Comparison of ENCODE assay signal across 8 cellular contexts in genomic region chr21:34693192-34693810, GRCh38. TPM values are rescaled to one million over a fixed set of nuclear protein-coding genes. Genes with fewer than 3 reads are reported as not detected.
A peak's percentile ranks its signal among the peaks of the same experiment; 100 is the strongest.
DNase-seq lines count a peak whose midpoint lies in the region; ATAC-seq and TF ChIP-seq lines count a peak whose summit lies in the region.

No MANE protein-coding gene starts in this region.

- peaks cover 30% of the 10 kb centered on the region for H3K4me1 Mint-ChIP-seq in progenitor cell of endocrine pancreas (ENCODE audit: low read depth)

- peaks cover 4% of the 10 kb centered on the region for H3K9me3 Mint-ChIP-seq in progenitor cell of endocrine pancreas (ENCODE audit: low read depth)

- peak; percentile 91 for TF ChIP-seq CTCF in foreskin keratinocyte (conservative IDR thresholded peaks at IDR 0.05)
- TF ChIP-seq CTCF in progenitor cell of endocrine pancreas (IDR thresholded peaks at IDR 0.05; ENCODE audit: unreplicated experiment), result peak; percentile 78

- no peaks in the 10 kb centered on the region for H3K4me1 ChIP-seq in foreskin keratinocyte

- ATAC-seq in foreskin keratinocyte (peak; percentile 32), GM19395 (IDR thresholded peaks at IDR 0.05; ENCODE audit: unreplicated experiment) (no peak)

- no peak overlapping the region for H3K27ac ChIP-seq in foreskin keratinocyte

- peaks cover 35% of the 10 kb centered on the region for H3K27me3 ChIP-seq in foreskin keratinocyte

- H3K36me3 Mint-ChIP-seq in progenitor cell of endocrine pancreas (ENCODE audit: insufficient read depth), result peaks cover 8% of the 10 kb centered on the region

- H3K27me3 Mint-ChIP-seq in progenitor cell of endocrine pancreas, result no peaks in the 10 kb centered on the region

- DNase-seq in COLO829 (ENCODE audit: low spot score), result peak; percentile 60
- peak; percentile 59 for DNase-seq in HCEC 1CT
- peak; percentile 35 to 72 for DNase-seq in NCI-H526 (lab: John Stamatoyannopoulos, UW)
- DNase-seq in activated CD8-positive, alpha-beta memory T cell treated with anti-CD3 and anti-CD28 coated beads for 4 hours (ENCODE audit: low read depth in 2 of 2), result peak; percentile 8 to 12
- peak in 1 of 2 donors; percentile 49 for DNase-seq in foreskin keratinocyte
- DNase-seq in progenitor cell of endocrine pancreas (ENCODE audit: low spot score, unreplicated experiment), result no peak
- no peak for DNase-seq in mesenteric fat pad (ENCODE audit: low spot score)

- no peak overlapping the region for H3K27ac Mint-ChIP-seq in progenitor cell of endocrine pancreas

- no peak overlapping the region for H3K4me3 Mint-ChIP-seq in progenitor cell of endocrine pancreas (ENCODE audit: low read depth)

RNA-seq across cellular contexts. Expression of gene CLIC6, which starts 24.5 kb away (rescaled TPM):
- total RNA-seq in foreskin keratinocyte, result 0.03 and 0.04 TPM in 2 replicates
- 0.02 and 0.03 TPM in 2 replicates for polyA plus RNA-seq in foreskin keratinocyte
- 14.1 and 16.3 TPM in 2 replicates for total RNA-seq in progenitor cell of endocrine pancreas
- 9.9 TPM for total RNA-seq in mesenteric fat pad

Comparison
In these comparisons a context has a peak if more than half of its experiments do, and no peak if none do; other contexts are left out.
1. DNase-seq: peak in COLO829 (single experiment), HCEC 1CT (single experiment), NCI-H526 (2 of 2) and activated CD8-positive, alpha-beta memory T cell treated with anti-CD3 and anti-CD28 coated beads for 4 hours (2 of 2); none in progenitor cell of endocrine pancreas (single experiment) and mesenteric fat pad (single experiment).
2. RNA of gene CLIC6, which starts 24.5 kb away (total RNA-seq): 14.1 to 16.3 TPM in progenitor cell of endocrine pancreas and 9.9 TPM in mesenteric fat pad (single experiment); 0.03 to 0.04 TPM in foreskin keratinocyte; every median in the first group is over 10 times any median in the second.